In genomic region chr7:134016223-134016941, GRCh38 we compare ENCODE assay signal across 8 cellular contexts.
A peak's percentile ranks its signal among the peaks of the same experiment; 100 is the strongest.
DNase-seq lines count a peak whose midpoint lies in the region; ATAC-seq and TF ChIP-seq lines count a peak whose summit lies in the region.

No MANE protein-coding gene starts in this region.

- no peak overlapping the region for H3K4me3 Mint-ChIP-seq in activated T-helper 17 cell treated with anti-CD3 and anti-CD28 coated beads, Interleukin-2, amount 50 U/mL, for 72 hours
- no peak overlapping the region for H3K4me3 Mint-ChIP-seq in activated naive CD8-positive, alpha-beta T cell treated with anti-CD3 and anti-CD28 coated beads, Interleukin-2, amount 50 U/mL, for 24 hours

- no peaks in the 10 kb centered on the region for H3K9me3 Mint-ChIP-seq in activated T-helper 17 cell treated with anti-CD3 and anti-CD28 coated beads, Interleukin-2, amount 50 U/mL, for 72 hours
- no peaks in the 10 kb centered on the region for H3K9me3 Mint-ChIP-seq in activated naive CD8-positive, alpha-beta T cell treated with anti-CD3 and anti-CD28 coated beads, Interleukin-2, amount 50 U/mL, for 24 hours

- H3K4me1 ChIP-seq in DND-41 (ENCODE audit: insufficient read depth, low read length): no peaks in the 10 kb centered on the region
- no peaks in the 10 kb centered on the region for H3K4me1 ChIP-seq in right atrium auricular region

- no peak overlapping the region for H3K27ac Mint-ChIP-seq in activated T-helper 17 cell treated with anti-CD3 and anti-CD28 coated beads, Interleukin-2, amount 50 U/mL, for 72 hours
- H3K27ac Mint-ChIP-seq in activated naive CD8-positive, alpha-beta T cell treated with anti-CD3 and anti-CD28 coated beads, Interleukin-2, amount 50 U/mL, for 24 hours: no peak overlapping the region

- H3K27ac ChIP-seq in DND-41 (ENCODE audit: low read length) (no peak overlapping the region), VCaP (peak overlapping the region; percentile 38; the same call in 1 of the 2 replicates), right atrium auricular region (no peak overlapping the region), substantia nigra (ENCODE audit: low read depth, low read length, poor library complexity, severe bottlenecking) (no peak overlapping the region)

- no peaks in the 10 kb centered on the region for H3K27me3 Mint-ChIP-seq in activated T-helper 17 cell treated with anti-CD3 and anti-CD28 coated beads, Interleukin-2, amount 50 U/mL, for 72 hours
- H3K27me3 Mint-ChIP-seq in activated naive CD8-positive, alpha-beta T cell treated with anti-CD3 and anti-CD28 coated beads, Interleukin-2, amount 50 U/mL, for 24 hours: no peaks in the 10 kb centered on the region

- no peak overlapping the region for H3K4me2 ChIP-seq in DND-41 (ENCODE audit: insufficient read depth, low read length)

- H3K36me3 ChIP-seq in DND-41 (ENCODE audit: insufficient read depth, low read length): no peaks in the 10 kb centered on the region
- no peaks in the 10 kb centered on the region for H3K36me3 ChIP-seq in right atrium auricular region

- TF ChIP-seq CTCF in DND-41 (IDR thresholded peaks at IDR 0.05; ENCODE audit: borderline replicate concordance, extremely low read depth, low read length, poor library complexity, severe bottlenecking) (peak; percentile 82), LNCAP (IDR thresholded peaks at IDR 0.05) (peak; percentile 95), VCaP (conservative IDR thresholded peaks at IDR 0.05) (peak; percentile 93), right atrium auricular region (IDR thresholded peaks at IDR 0.05) (peak; percentile 23 to 79)

- no peaks in the 10 kb centered on the region for H4K20me1 ChIP-seq in DND-41 (ENCODE audit: insufficient read depth, low read length)

- no peaks in the 10 kb centered on the region for H3K79me2 ChIP-seq in DND-41 (ENCODE audit: insufficient read depth, low read length)

- 0 out of 3 replicates have a peak, but pooled peaks have one; percentile 50 for ATAC-seq in DND-41 (ENCODE audit: insufficient read depth, low read depth)
- ATAC-seq in activated T-helper 17 cell treated with anti-CD3 and anti-CD28 coated beads, Interleukin-2, amount 50 U/mL, for 72 hours (replicated peaks): no peak
- no peak for ATAC-seq in activated naive CD8-positive, alpha-beta T cell treated with anti-CD3 and anti-CD28 coated beads, Interleukin-2, amount 50 U/mL, for 24 hours
- ATAC-seq in HG02759 (IDR thresholded peaks at IDR 0.05; ENCODE audit: unreplicated experiment): no peak

- H3K9me3 ChIP-seq in DND-41 (ENCODE audit: insufficient read depth, low read length, severe bottlenecking) (no peaks in the 10 kb centered on the region), right atrium auricular region (no peaks in the 10 kb centered on the region)

- H3K27me3 ChIP-seq in DND-41 (ENCODE audit: insufficient read depth, low read length, poor library complexity) (no peaks in the 10 kb centered on the region), right atrium auricular region (no peaks in the 10 kb centered on the region)

- no peak overlapping the region for H2AFZ ChIP-seq in DND-41 (ENCODE audit: low read depth, low read length)

- no peak overlapping the region for H3K4me3 ChIP-seq in DND-41 (ENCODE audit: low read depth in 1 of 2, low read length in 2 of 2)
- no peak overlapping the region for H3K4me3 ChIP-seq in right atrium auricular region

- DNase-seq in DND-41: peak; percentile 18
- DNase-seq in right atrium auricular region (ENCODE audit: low spot score): no peak
- peak in 27 of 49 donors; percentile 3 to 65 (median 12) for DNase-seq in substantia nigra (lab: John Stamatoyannopoulos, UW)
- DNase-seq in activated naive CD8-positive, alpha-beta T cell treated with anti-CD3 and anti-CD28 coated beads, Interleukin-2, amount 50 U/mL, for 24 hours: no peak

- peaks cover 2% of the 10 kb centered on the region for H3K36me3 Mint-ChIP-seq in activated T-helper 17 cell treated with anti-CD3 and anti-CD28 coated beads, Interleukin-2, amount 50 U/mL, for 72 hours (ENCODE audit: low read depth)
- peaks cover 8% of the 10 kb centered on the region for H3K36me3 Mint-ChIP-seq in activated naive CD8-positive, alpha-beta T cell treated with anti-CD3 and anti-CD28 coated beads, Interleukin-2, amount 50 U/mL, for 24 hours (ENCODE audit: low read depth)

- H3K9ac ChIP-seq in DND-41 (ENCODE audit: low read depth, low read length): no peak overlapping the region

- H3K4me1 Mint-ChIP-seq in activated T-helper 17 cell treated with anti-CD3 and anti-CD28 coated beads, Interleukin-2, amount 50 U/mL, for 72 hours: no peaks in the 10 kb centered on the region
- H3K4me1 Mint-ChIP-seq in activated naive CD8-positive, alpha-beta T cell treated with anti-CD3 and anti-CD28 coated beads, Interleukin-2, amount 50 U/mL, for 24 hours: no peaks in the 10 kb centered on the region

Comparison
In these comparisons a context has a peak if more than half of its experiments do, and no peak if none do; other contexts are left out.
1. DNase-seq: peak in DND-41 (single experiment) and substantia nigra (27 of 49); none in right atrium auricular region (single experiment) and activated naive CD8-positive, alpha-beta T cell treated with anti-CD3 and anti-CD28 coated beads, Interleukin-2, amount 50 U/mL, for 24 hours (single experiment).
2. Peak in every context shown above with its lines, with median percentiles within 50 percentile points of each other: CTCF ChIP-seq.